In genomic region chr15:70036585-70037343, GRCh38 we compare ENCODE assay signal across 8 cellular contexts.
DNase-seq lines count a peak whose midpoint lies in the region; ATAC-seq and TF ChIP-seq lines count a peak whose summit lies in the region.

No MANE protein-coding gene starts in this region.

- no peak overlapping the region for H2BK5ac ChIP-seq in mesenchymal stem cell (ENCODE audit: low read depth, low read length, poor library complexity, severe bottlenecking)

- H2AK5ac ChIP-seq in mesenchymal stem cell (ENCODE audit: low read length, severe bottlenecking): no peak overlapping the region

- H3K18ac ChIP-seq in mesenchymal stem cell (ENCODE audit: low read depth in 1 of 2, low read length in 2 of 2): no peak overlapping the region

- no peak overlapping the region for H3K4me2 ChIP-seq in mesenchymal stem cell (ENCODE audit: low read length, poor library complexity, severe bottlenecking)

- 82% methylated on average over 4 of the region's 5 CpGs for WGBS in mesenchymal stem cell

- H3K36me3 ChIP-seq in SJCRH30 (no peaks in the 10 kb centered on the region), mesenchymal stem cell (ENCODE audit: control insufficient read depth in 1 of 2, insufficient read depth in 2 of 2, low read depth in 1 of 2, low read length in 2 of 2) (no peaks in the 10 kb centered on the region)

- H3K4me1 ChIP-seq in foreskin keratinocyte (no peaks in the 10 kb centered on the region), SJCRH30 (peaks cover 29% of the 10 kb centered on the region), mesenchymal stem cell (ENCODE audit: control insufficient read depth, insufficient read depth, low read depth, low read length) (no peaks in the 10 kb centered on the region)

- no peak overlapping the region for H2BK120ac ChIP-seq in mesenchymal stem cell (ENCODE audit: low read depth, low read length)

- H4K91ac ChIP-seq in mesenchymal stem cell (ENCODE audit: low read length): no peak overlapping the region

- H3K4me3 ChIP-seq in SJCRH30 (no peak overlapping the region), mesenchymal stem cell (ENCODE audit: insufficient read depth in 1 of 2, low read depth in 1 of 2, low read length in 2 of 2) (no peak overlapping the region)

- H3K27me3 ChIP-seq in foreskin keratinocyte: peaks cover 90% of the 10 kb centered on the region
- peaks cover 9% of the 10 kb centered on the region; the same call in 1 of the 2 replicates for H3K27me3 ChIP-seq in SJCRH30
- peaks cover 32 to 41% of the 10 kb centered on the region in 2 experiments for H3K27me3 ChIP-seq in mesenchymal stem cell (ENCODE audit: control insufficient read depth in 1 of 2, insufficient read depth in 1 of 2, low read length in 2 of 2)

- DNase-seq in MV-4-11 (lab: John Stamatoyannopoulos, UW) (peak; percentile 2), foreskin keratinocyte (peak; percentile 14 to 18), SJCRH30 (no peak), OCI-M2 (lab: John Stamatoyannopoulos, UW; ENCODE audit: unreplicated experiment) (no peak), mesenchymal stem cell (no peak)
- DNase-seq in stimulated activated CD4-positive, alpha-beta T cell treated with anti-CD3 and anti-CD28 coated beads, Interleukin-4, amount 100 ng/mL, for 1 hour: no peak

- H4K8ac ChIP-seq in mesenchymal stem cell (ENCODE audit: low read length): no peak overlapping the region

- H3K9me3 ChIP-seq in SJCRH30 (replicated peaks) (no peaks in the 10 kb centered on the region), mesenchymal stem cell (ENCODE audit: control insufficient read depth, low read length) (no peaks in the 10 kb centered on the region)

- no peak overlapping the region for H3K23ac ChIP-seq in mesenchymal stem cell (ENCODE audit: low read length in 2 of 2)

- H2AFZ ChIP-seq in mesenchymal stem cell (ENCODE audit: low read depth, low read length): no peak overlapping the region

- TF ChIP-seq CTCF in foreskin keratinocyte (conservative IDR thresholded peaks at IDR 0.05): no peak

- H3K79me1 ChIP-seq in mesenchymal stem cell (replicated peaks; ENCODE audit: low read length, poor library complexity, severe bottlenecking): no peaks in the 10 kb centered on the region

- no peak overlapping the region for H2BK15ac ChIP-seq in mesenchymal stem cell (ENCODE audit: low read depth, poor library complexity, severe bottlenecking)

- ATAC-seq in GM18861 (IDR thresholded peaks at IDR 0.05; ENCODE audit: unreplicated experiment) (peak; percentile 76), GM21786 (IDR thresholded peaks at IDR 0.05; ENCODE audit: unreplicated experiment) (peak; percentile 78), foreskin keratinocyte (peak; percentile 58)

- no peak overlapping the region for H3K9ac ChIP-seq in mesenchymal stem cell (ENCODE audit: low read length)

- H2BK12ac ChIP-seq in mesenchymal stem cell (ENCODE audit: low read length in 2 of 2): no peak overlapping the region

- H3K14ac ChIP-seq in mesenchymal stem cell (ENCODE audit: low read length in 2 of 2): no peak overlapping the region

- H3K27ac ChIP-seq in foreskin keratinocyte (no peak overlapping the region), SJCRH30 (no peak overlapping the region), mesenchymal stem cell (ENCODE audit: low read length, poor library complexity, severe bottlenecking) (no peak overlapping the region)

- H3K4ac ChIP-seq in mesenchymal stem cell (ENCODE audit: low read depth in 1 of 2, low read length in 2 of 2): no peak overlapping the region

Comparison
In these comparisons a context has a peak if more than half of its experiments do, and no peak if none do; other contexts are left out.
1. DNase-seq: peak in MV-4-11 (single experiment) and foreskin keratinocyte (2 of 2); none in SJCRH30 (0 of 2), stimulated activated CD4-positive, alpha-beta T cell treated with anti-CD3 and anti-CD28 coated beads, Interleukin-4, amount 100 ng/mL, for 1 hour (single experiment), OCI-M2 (single experiment) and mesenchymal stem cell (single experiment).
2. Peak in every context shown above with its lines, with median percentiles within 50 percentile points of each other: ATAC-seq.